28 cellular contexts compared by ENCODE assay signal in the genomic region with DNA sequence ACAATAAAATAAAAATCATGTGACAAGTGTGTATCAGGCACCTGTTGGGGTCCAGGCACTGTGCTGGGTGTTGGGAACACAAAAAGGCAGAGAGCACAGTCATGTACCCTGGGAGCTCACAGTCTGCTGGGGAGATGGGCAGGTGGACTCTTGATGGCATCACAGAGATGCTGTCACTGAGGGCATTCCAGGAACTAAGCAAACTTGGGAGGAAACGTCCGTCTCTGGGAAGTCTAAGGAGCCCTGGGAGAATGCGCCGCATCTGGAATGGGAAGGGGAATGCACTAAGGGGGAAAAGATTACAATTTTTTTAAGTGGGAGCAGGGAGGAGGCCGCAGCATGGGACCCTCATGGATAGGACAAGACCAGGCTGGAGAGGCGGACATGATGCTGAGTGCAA.
"Had no signal": no experiment of that assay in that cellular context is flagged by ENCODE, and none has a peak within 500 bp of the region (broad histone marks: within the 10 kb centered on the region; RNA-seq: fewer than 3 reads in every experiment).

No MANE protein-coding gene starts in this region.

- H3K4me3 ChIP-seq: pancreas, psoas muscle, skin epidermis, smooth muscle cell, spleen, thoracic aorta, thyroid gland, tibial nerve, upper lobe of left lung, vagina had no signal

- H3K9me3 ChIP-seq: neutrophil, pancreas, psoas muscle, thoracic aorta, thyroid gland, tibial nerve, upper lobe of left lung, vagina had no signal

- H3K4me2 ChIP-seq: smooth muscle cell had no signal

- DNase-seq: naive thymus-derived CD8-positive, alpha-beta T cell; nephron progenitor cell; nucleus accumbens; pancreas; psoas muscle; right cardiac atrium; spleen; stimulated activated CD4-positive, alpha-beta T cell treated with anti-CD3 and anti-CD28 coated beads, Interleukin-12 subunit alpha, Interleukin-12 subunit beta, amount 100 ng/mL, for 4 hours; stimulated activated CD4-positive, alpha-beta T cell treated with anti-CD3 and anti-CD28 coated beads, Interleukin-1b, Interleukin-23, amount 100 ng/mL, for 48 hours; stimulated activated CD4-positive, alpha-beta T cell treated with anti-CD3 and anti-CD28 coated beads, Interleukin-4, amount 100 ng/mL, for 1 hour; stimulated activated CD4-positive, alpha-beta T cell treated with anti-CD3 and anti-CD28 coated beads, Interleukin-4, amount 100 ng/mL, for 4 hours; stimulated activated CD8-positive, alpha-beta memory T cell treated with anti-CD3 and anti-CD28 coated beads, Interleukin-4, amount 100 ng/mL, for 48 hours; stimulated activated naive CD4-positive, alpha-beta T cell; stimulated activated naive CD8-positive, alpha-beta T cell treated with anti-CD3 and anti-CD28 coated beads, Interleukin-15, amount 100 ng/mL, for 72 hours; stimulated activated naive CD8-positive, alpha-beta T cell treated with anti-CD3 and anti-CD28 coated beads, Interleukin-15, Interleukin-2, amounts not matched to agents 100 U/mL and 50 U/mL, for 24 hours; substantia nigra; thyroid gland had no signal

- FAIRE-seq: pancreas, urothelium cell line had no signal

- H3K36me3 ChIP-seq: neutrophil, pancreas, spleen, thoracic aorta, thyroid gland, tibial nerve, upper lobe of left lung, vagina had no signal

- H3K27ac ChIP-seq: neutrophil, pancreas, psoas muscle, skin epidermis, spleen, thoracic aorta, thyroid gland, tibial nerve, upper lobe of left lung, vagina had no signal

- H3K27me3 ChIP-seq: neutrophil, pancreas, thyroid gland, tibial nerve, upper lobe of left lung, vagina had no signal

- ATAC-seq: naive thymus-derived CD8-positive, alpha-beta T cell; natural killer cell treated with Interleukin-12 subunit alpha and Interleukin-12 subunit beta and Interleukin-15 and Interleukin-18, amount 100 ng/mL, for 72 hours; pancreas; psoas muscle; right cardiac atrium; sciatic nerve; stimulated activated memory B cell treated with anti-CD40 and anti-IgM and Interleukin-4, amounts not matched to agents 10 μg/mL and 1 μg/mL and 100 μg/mL, for 72 hours; stimulated activated naive CD8-positive, alpha-beta T cell treated with anti-CD3 and anti-CD28 coated beads, Interleukin-15, amount 100 ng/mL, for 72 hours; stimulated activated naive CD8-positive, alpha-beta T cell treated with anti-CD3 and anti-CD28 coated beads, Interleukin-15, Interleukin-2, amounts not matched to agents 100 U/mL and 50 U/mL, for 24 hours had no signal

- H3K4me1 ChIP-seq: pancreas, psoas muscle, spleen, thyroid gland, vagina had no signal
